Comparison of ENCODE assay signal across 27 cellular contexts in the genomic region with DNA sequence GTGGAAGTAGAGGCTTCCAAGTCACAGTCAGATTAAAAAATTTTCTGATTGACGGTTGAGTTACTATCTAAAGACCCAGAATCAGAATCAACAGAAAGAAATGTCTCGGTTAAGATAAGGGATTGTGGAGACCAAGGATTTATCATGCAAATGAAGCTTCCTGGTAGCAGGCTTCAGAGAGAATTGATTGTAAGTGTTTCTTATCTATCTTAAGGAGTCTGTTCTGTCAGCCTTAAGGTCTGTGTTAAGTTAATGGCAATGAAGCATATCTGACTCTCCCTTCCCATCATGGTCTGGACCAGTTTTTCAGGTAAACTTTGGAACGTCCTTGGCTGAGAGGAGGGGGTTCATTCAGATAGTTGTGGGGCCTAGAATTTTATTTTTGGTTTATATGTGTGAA.
A peak's percentile ranks its signal among the peaks of the same experiment; 100 is the strongest.
DNase-seq lines count a peak whose midpoint lies in the region; ATAC-seq and TF ChIP-seq lines count a peak whose summit lies in the region.
"Had no signal": no experiment of that assay in that cellular context is flagged by ENCODE, and none has a peak within 500 bp of the region (broad histone marks: within the 10 kb centered on the region; RNA-seq: fewer than 3 reads in every experiment).

No MANE protein-coding gene starts in this region.

- no peak overlapping the region for H3K56ac ChIP-seq in mesendoderm (ENCODE audit: low read length)

- peaks cover 6% of the 10 kb centered on the region; the same call in 1 of the 2 replicates for H3K9me3 ChIP-seq in HUES64 (ENCODE audit: insufficient read depth, low read depth, low read length)
- no peaks in the 10 kb centered on the region for H3K9me3 ChIP-seq in endodermal cell (ENCODE audit: control insufficient read depth, low read length)
- H3K9me3 ChIP-seq: MG63, SJSA1 had no signal

- H3K4me1 Mint-ChIP-seq in endodermal cell: peaks cover 50% of the 10 kb centered on the region
- H3K4me1 Mint-ChIP-seq: B cell; CD8-positive, alpha-beta memory T cell; T-cell had no signal

- no peak overlapping the region for H2BK15ac ChIP-seq in mesendoderm (replicated peaks; ENCODE audit: low read depth)

- H3K79me2 ChIP-seq in mesendoderm (ENCODE audit: control insufficient read depth, insufficient read depth, low read length): no peaks in the 10 kb centered on the region

- H3K4me3 Mint-ChIP-seq in endodermal cell: peak overlapping the region; percentile 20
- H3K4me3 Mint-ChIP-seq: B cell; CD8-positive, alpha-beta memory T cell; T-cell had no signal

- ATAC-seq in activated CD4-positive, CD25-positive, alpha-beta regulatory T cell treated with anti-CD3 and anti-CD28 coated beads, Interleukin-2, amount 50 U/mL, for 24 hours: no peak
- ATAC-seq in GM19351 (IDR thresholded peaks at IDR 0.05; ENCODE audit: unreplicated experiment) (no peak), HG03378 (IDR thresholded peaks at IDR 0.05; ENCODE audit: unreplicated experiment) (no peak)
- ATAC-seq: HCT116, T-cell had no signal

- no peak overlapping the region for H4K5ac ChIP-seq in mesendoderm (ENCODE audit: low read length)

- no peaks in the 10 kb centered on the region for H3K36me3 ChIP-seq in HUES64 (ENCODE audit: insufficient read depth, low read length)
- no peaks in the 10 kb centered on the region for H3K36me3 ChIP-seq in endodermal cell (ENCODE audit: control insufficient read depth, insufficient read depth, low read length)
- H3K36me3 ChIP-seq in mesendoderm (ENCODE audit: control insufficient read depth, insufficient read depth, low read length): no peaks in the 10 kb centered on the region
- H3K36me3 ChIP-seq: MG63, SJSA1 had no signal

- H2BK5ac ChIP-seq in mesendoderm (ENCODE audit: low read length): no peak overlapping the region

- H3K9ac ChIP-seq in HUES64 (ENCODE audit: low read depth, low read length) (peak overlapping the region; percentile 63), endodermal cell (ENCODE audit: extremely low read depth, low read length, poor library complexity, severe bottlenecking) (no peak overlapping the region), mesendoderm (ENCODE audit: low read length) (no peak overlapping the region)

- DNase-seq in endodermal cell (no peak), mesendoderm (peak; percentile 86), DMS79 treated with DMSO at 0.1 percent for 48 hours (lab: John Stamatoyannopoulos, UW) (no peak)
- DNase-seq: CD8-positive, alpha-beta memory T cell; DMS 273 treated with DMSO at 0.1 percent for 48 hours; DMS79; GF-D8; GOT3; IMR-90; KG1; MG63; NCI-H2029 treated with DMSO at 0.1 percent for 48 hours; NCI-H446 treated with DMSO at 0.1 percent for 48 hours; NCI-H526; NCI-H82; NK-92 treated with Interleukin-12 subunit alpha and Interleukin-12 subunit beta, amount 100 ng/mL, for 24 hours; Right ventricle myocardium superior; RPMI8226; T-cell had no signal

- H3K18ac ChIP-seq in mesendoderm (ENCODE audit: low read length): no peak overlapping the region

- no peak overlapping the region for H3K4me2 ChIP-seq in mesendoderm (ENCODE audit: low read length)

- H3K4me3 ChIP-seq in HUES64 (ENCODE audit: low read length): 0 out of 2 replicates have a peak overlapping the region, but pooled peaks have one; percentile 9
- no peak overlapping the region for H3K4me3 ChIP-seq in endodermal cell (ENCODE audit: low read length)
- no peak overlapping the region for H3K4me3 ChIP-seq in mesendoderm (ENCODE audit: low read length)
- H3K4me3 ChIP-seq: MG63, SJSA1 had no signal

- H3K4me1 ChIP-seq in HUES64 (ENCODE audit: insufficient read depth, low read length): peaks cover 53% of the 10 kb centered on the region
- H3K4me1 ChIP-seq in endodermal cell (ENCODE audit: control insufficient read depth, insufficient read depth, low read length): no peaks in the 10 kb centered on the region
- H3K4me1 ChIP-seq in mesendoderm (ENCODE audit: control insufficient read depth, low read depth, low read length): no peaks in the 10 kb centered on the region
- H3K4me1 ChIP-seq: SJSA1 had no signal

- H3K27ac Mint-ChIP-seq in endodermal cell: peak overlapping the region; percentile 86
- H3K27ac Mint-ChIP-seq: B cell; CD8-positive, alpha-beta memory T cell; T-cell had no signal

- WGBS in HUES64: 37% methylated on average over 2 of the region's 3 CpGs
- 33% methylated on average over 2 of the region's 3 CpGs; no CpG with 5 or more reads in 1 of the 2 experiments for WGBS in endodermal cell (ENCODE audit: insufficient coverage in 1 of 2, insufficient read length in 1 of 2), 2 experiments
- WGBS in mesendoderm (ENCODE audit: extremely low coverage, insufficient coverage, low lambda C conversion rate): no CpG with 5 or more reads among the region's 3 CpGs

- no peak overlapping the region for H2BK120ac ChIP-seq in mesendoderm (ENCODE audit: low read depth, low read length)

- no peaks in the 10 kb centered on the region for H3K79me1 ChIP-seq in mesendoderm (ENCODE audit: low read length)

- peaks cover 7% of the 10 kb centered on the region for H3K36me3 Mint-ChIP-seq in endodermal cell (ENCODE audit: low read depth)
- H3K36me3 Mint-ChIP-seq: CD8-positive, alpha-beta memory T cell; T-cell had no signal

- no peak overlapping the region for H3K4ac ChIP-seq in mesendoderm (ENCODE audit: low read depth, low read length)

- H3K23ac ChIP-seq in mesendoderm (ENCODE audit: low read length): no peak overlapping the region

- H4K8ac ChIP-seq in mesendoderm (ENCODE audit: low read depth, low read length): no peak overlapping the region

- H3K27me3 ChIP-seq in HUES64 (ENCODE audit: insufficient read depth, low read length) (no peaks in the 10 kb centered on the region), endodermal cell (ENCODE audit: control insufficient read depth, insufficient read depth, low read length, poor library complexity, severe bottlenecking) (no peaks in the 10 kb centered on the region), mesendoderm (ENCODE audit: insufficient read depth, low read length, poor library complexity) (no peaks in the 10 kb centered on the region)
- H3K27me3 ChIP-seq: MG63, SJSA1 had no signal

- no peak for TF ChIP-seq CTCF in endodermal cell (conservative IDR thresholded peaks at IDR 0.05)

- peaks cover 13% of the 10 kb centered on the region for H3K9me3 Mint-ChIP-seq in endodermal cell
- H3K9me3 Mint-ChIP-seq: T-cell had no signal

- H2AK5ac ChIP-seq in mesendoderm (ENCODE audit: low read length): no peak overlapping the region

- H3K27ac ChIP-seq in HUES64 (ENCODE audit: low read depth, low read length): peak overlapping the region; percentile 99
- no peak overlapping the region for H3K27ac ChIP-seq in endodermal cell (ENCODE audit: low read depth, low read length)
- peak overlapping the region; percentile 66 for H3K27ac ChIP-seq in mesendoderm (ENCODE audit: low read depth, low read length)
- H3K27ac ChIP-seq: C4-2B, SJSA1 had no signal

- H3K27me3 Mint-ChIP-seq in endodermal cell (ENCODE audit: insufficient read depth): no peaks in the 10 kb centered on the region
- H3K27me3 Mint-ChIP-seq: B cell; CD8-positive, alpha-beta memory T cell had no signal
